In the genomic region with DNA sequence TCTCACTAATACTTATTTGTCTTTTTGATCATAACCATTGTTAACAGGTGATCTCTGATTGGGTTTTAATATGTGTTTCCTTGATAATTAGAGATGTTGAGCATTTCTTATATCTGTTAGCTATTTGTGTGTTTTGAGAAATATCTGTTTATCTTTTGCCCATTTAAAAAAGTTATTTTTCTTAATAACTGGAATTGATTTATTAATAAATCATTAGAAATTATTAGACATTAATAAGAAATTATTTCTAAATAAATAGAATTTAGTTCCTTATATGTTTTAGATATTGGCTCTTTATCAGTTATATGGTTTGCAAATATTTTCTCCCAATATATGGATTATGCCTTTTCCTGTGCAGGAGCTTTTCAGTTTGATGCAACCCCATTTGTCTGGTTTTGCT, we compare ENCODE assay signal across 24 cellular contexts. TPM values are rescaled to one million over a fixed set of nuclear protein-coding genes. Genes with fewer than 3 reads are reported as not detected.
DNase-seq lines count a peak whose midpoint lies in the region; ATAC-seq, FAIRE-seq and TF ChIP-seq lines count a peak whose summit lies in the region.
"Had no signal": no experiment of that assay in that cellular context is flagged by ENCODE, and none has a peak within 500 bp of the region (broad histone marks: within the 10 kb centered on the region; RNA-seq: fewer than 3 reads in every experiment).

No MANE protein-coding gene starts in this region.

- no peaks in the 10 kb centered on the region for H3K9me3 ChIP-seq in K562 (replicated peaks; ENCODE audit: control insufficient read depth, insufficient read depth, low read depth, low read length)
- H3K9me3 ChIP-seq in pancreas, result no peaks in the 10 kb centered on the region
- H3K9me3 ChIP-seq: A549, BE2C had no signal

- H3K9ac ChIP-seq in K562 (ENCODE audit: insufficient read depth in 1 of 2, low read depth in 2 of 2, low read length in 2 of 2), result no peak overlapping the region
- H3K9ac ChIP-seq: BLaER1 treated with 17β-estradiol and CSF1 and Interleukin-3, amounts not matched to agents 10 nM and 100 nM had no signal

- CTCF ChIA-PET in K562 (lab: Yijun Ruan, JAX; ENCODE audit: low intra/inter-chr PET ratio), result no interaction called here

- H3K27me3 ChIP-seq in K562 (ENCODE audit: control insufficient read depth in 2 of 2, insufficient read depth in 2 of 2, low read length in 2 of 2) (no peaks in the 10 kb centered on the region), pancreas (no peaks in the 10 kb centered on the region)
- H3K27me3 ChIP-seq: BE2C; BLaER1 treated with 17β-estradiol and CSF1 and Interleukin-3, amounts not matched to agents 10 nM and 100 nM had no signal

- POLR2A ChIA-PET in K562 (lab: Yijun Ruan, JAX), result no interaction called here

- no peak overlapping the region for H3K4me2 ChIP-seq in K562 (ENCODE audit: insufficient read depth, low read length)
- H3K4me2 ChIP-seq: A549; BLaER1 treated with 17β-estradiol and CSF1 and Interleukin-3, amounts not matched to agents 10 nM and 100 nM; GM23338 had no signal

- DNase-seq in K562 (ENCODE audit: extremely low read depth in 1 of 4, low spot score in 3 of 4) (no peak), frontal cortex (ENCODE audit: low spot score in 2 of 2) (no peak), pancreas (no peak), CD1c-positive myeloid dendritic cell (ENCODE audit: extremely low spot score) (no peak), germinal center (ENCODE audit: low spot score) (no peak), HuH-7.5 (ENCODE audit: low spot score) (no peak)
- DNase-seq: ACHN; AML-193; BE2C; Calu3; CD4-positive, alpha-beta memory T cell; COR-L47; DMS53; DMS79 treated with DMSO at 0.1 percent for 48 hours; GDM1; H9 had no signal

- no peak for TF ChIP-seq RAD21 in K562 (CRISPR knock-in tag; conservative IDR thresholded peaks at IDR 0.05 in 1 of 2, IDR thresholded peaks at IDR 0.05 in 1 of 2)

- H3K4me3 ChIP-seq in K562, result no peak overlapping the region
- no peak overlapping the region for H3K4me3 ChIP-seq in pancreas
- H3K4me3 ChIP-seq: A549; BLaER1 treated with 17β-estradiol and CSF1 and Interleukin-3, amounts not matched to agents 10 nM and 100 nM; GM12878; GM23338 had no signal

- TF ChIP-seq CTCF in K562 (IDR thresholded peaks at IDR 0.05 in 2 of 3, conservative IDR thresholded peaks at IDR 0.05 in 1 of 3; ENCODE audit: insufficient read depth in 2 of 3, low read depth in 1 of 3, low read length in 3 of 3) (no peak), pancreas (IDR thresholded peaks at IDR 0.05) (no peak)

- H3K27ac ChIP-seq in K562 (ENCODE audit: extremely low read depth, low read depth, low read length) (no peak overlapping the region), pancreas (no peak overlapping the region)
- H3K27ac ChIP-seq: 22Rv1; A549; BLaER1 treated with 17β-estradiol and CSF1 and Interleukin-3, amounts not matched to agents 10 nM and 100 nM had no signal

- H3K36me3 ChIP-seq in K562 (ENCODE audit: control insufficient read depth, insufficient read depth, low read length), result peaks cover 45% of the 10 kb centered on the region; the same call in 1 of the 3 replicates
- no peaks in the 10 kb centered on the region for H3K36me3 ChIP-seq in pancreas

- intact Hi-C loops in K562 (cut with micrococcal nuclease) (no loop called here), pancreas (cut with DNase I) (no loop called here)

- TF ChIP-seq POLR2A in K562 (conservative IDR thresholded peaks at IDR 0.05), result no peak

- FAIRE-seq in A204.1 (lab: Jason Lieb, UNC) (peak; percentile 77), K562 (lab: Jason Lieb, UNC) (no peak), frontal cortex (lab: Jason Lieb, UNC) (peak; percentile 94), pancreas (lab: Jason Lieb, UNC) (peak; percentile 91)
- FAIRE-seq: GM12878 had no signal

- in situ Hi-C loops in K562 (cut with MboI), result no loop called here

- H4K20me1 ChIP-seq in K562 (replicated peaks; ENCODE audit: control insufficient read depth, insufficient read depth, low read length), result no peaks in the 10 kb centered on the region
- H4K20me1 ChIP-seq: BLaER1 treated with 17β-estradiol and CSF1 and Interleukin-3, amounts not matched to agents 10 nM and 100 nM had no signal

- no peaks in the 10 kb centered on the region for H3K79me2 ChIP-seq in K562 (ENCODE audit: control insufficient read depth, insufficient read depth, low read length)

- no peak for TF ChIP-seq EP300 in K562 (IDR thresholded peaks at IDR 0.05; ENCODE audit: low read length)

- H3K9me1 ChIP-seq in K562 (ENCODE audit: control insufficient read depth, insufficient read depth, low read length), result no peaks in the 10 kb centered on the region

- ATAC-seq in K562 (no peak), pancreas (no peak), HG02763 (IDR thresholded peaks at IDR 0.05; ENCODE audit: unreplicated experiment) (no peak)
- ATAC-seq: A549, GM12878, GM23338, HCT116 had no signal

- H2AFZ ChIP-seq in K562 (ENCODE audit: low read depth, low read length), result no peak overlapping the region
- H2AFZ ChIP-seq: GM23338 had no signal

- no TSS peak for BruUV-seq in K562 (replicated peaks; lab: Mats Ljungman, UMichigan)

- H3K4me1 ChIP-seq in K562 (replicated peaks in 1 of 2; ENCODE audit: control insufficient read depth in 2 of 2, insufficient read depth in 2 of 2, low read length in 2 of 2), result no peaks in the 10 kb centered on the region
- no peaks in the 10 kb centered on the region for H3K4me1 ChIP-seq in pancreas
- H3K4me1 ChIP-seq: A549, BE2C had no signal

TF ChIP-seq in K562, 482 proteins besides CTCF, POLR2A, EP300 and RAD21:
- no peak for TF ChIP-seq BRD4 (IDR thresholded peaks at IDR 0.05)
- no peak for TF ChIP-seq CREBBP (IDR thresholded peaks at IDR 0.05; ENCODE audit: low read depth, low read length)
- peak; percentile 93 for TF ChIP-seq DACH1 (IDR thresholded peaks at IDR 0.05; ENCODE audit: partially characterized antibody)
- TF ChIP-seq TARDBP (IDR thresholded peaks at IDR 0.05), result no peak

RNA-seq across cellular contexts. Expression of gene TMX1, which starts 18.7 kb away (rescaled TPM):
- 22.8 and 67.0 TPM in 2 replicates for total RNA-seq in K562 (2011; cell fraction: chromatin; rRNA removed; ENCODE audit: low replicate concordance)
- 22.5 and 25.8 TPM in 2 replicates for total RNA-seq in K562 (2011; cell fraction: nucleolus; rRNA removed)
- 41.6 and 55.7 TPM in 2 replicates for total RNA-seq in K562 (2011; cell fraction: nucleoplasm; rRNA removed)
- total RNA-seq in K562 (2014; rRNA removed) (21.5 and 24.7 TPM in 2 replicates), K562 (2014; rRNA removed; fragmentation: Illumina TruSeq; extraction: Trizol) (45.1 and 53.7 TPM in 2 replicates), K562 (2015; rRNA removed; fragmentation: Illumina TruSeq; extraction: Trizol) (38.2 and 39.6 TPM in 2 replicates), K562 (2021) (34.7 and 38.9 TPM in 2 replicates), frontal cortex (22.0 TPM), pancreas (10 to 100 TPM in 5 of 6 donors, 1 to 10 TPM in 1; 9.1 to 22.5 (median 16.1) TPM)
- polyA plus RNA-seq in K562 (2011; rRNA removed) (18.5 and 28.4 TPM in 2 replicates), K562 (2014; fragmentation: Illumina TruSeq; extraction: Trizol) (28.0 and 28.9 TPM in 2 replicates), K562 (2014; fragmentation: Nextera tagmentation; extraction: Ambion mirVana) (100 to 1,000 TPM in 1 of 2 experiments, 10 to 100 TPM in 1; 77.3 to 101 TPM), K562 (2014; rRNA removed) (19.5 and 21.1 TPM in 2 replicates), pancreas (10 to 100 TPM in 1 of 2 donors, 1 to 10 TPM in 1; 3.0 to 12.1 TPM)
- polyA plus RNA-seq in K562 (2011; cell fraction: cytosol; rRNA removed), result 6.8 and 12.0 TPM in 2 replicates
- polyA plus RNA-seq in K562 (2011; cell fraction: nucleus; rRNA removed), result 6.7 and 7.1 TPM in 2 replicates
- 22.8 and 29.5 TPM in 2 replicates for polyA plus RNA-seq in K562 (2012)
- polyA minus RNA-seq in K562 (2011; rRNA and poly(A)+ RNA removed), result 29.7 and 31.8 TPM in 2 replicates
- polyA minus RNA-seq in K562 (2011; cell fraction: cytosol; rRNA and poly(A)+ RNA removed), result 17.8 and 21.6 TPM in 2 replicates
- polyA minus RNA-seq in K562 (2011; cell fraction: nucleus; rRNA and poly(A)+ RNA removed), result 16.3 and 34.8 TPM in 2 replicates
